8 cellular contexts compared by ENCODE assay signal in the genomic region with DNA sequence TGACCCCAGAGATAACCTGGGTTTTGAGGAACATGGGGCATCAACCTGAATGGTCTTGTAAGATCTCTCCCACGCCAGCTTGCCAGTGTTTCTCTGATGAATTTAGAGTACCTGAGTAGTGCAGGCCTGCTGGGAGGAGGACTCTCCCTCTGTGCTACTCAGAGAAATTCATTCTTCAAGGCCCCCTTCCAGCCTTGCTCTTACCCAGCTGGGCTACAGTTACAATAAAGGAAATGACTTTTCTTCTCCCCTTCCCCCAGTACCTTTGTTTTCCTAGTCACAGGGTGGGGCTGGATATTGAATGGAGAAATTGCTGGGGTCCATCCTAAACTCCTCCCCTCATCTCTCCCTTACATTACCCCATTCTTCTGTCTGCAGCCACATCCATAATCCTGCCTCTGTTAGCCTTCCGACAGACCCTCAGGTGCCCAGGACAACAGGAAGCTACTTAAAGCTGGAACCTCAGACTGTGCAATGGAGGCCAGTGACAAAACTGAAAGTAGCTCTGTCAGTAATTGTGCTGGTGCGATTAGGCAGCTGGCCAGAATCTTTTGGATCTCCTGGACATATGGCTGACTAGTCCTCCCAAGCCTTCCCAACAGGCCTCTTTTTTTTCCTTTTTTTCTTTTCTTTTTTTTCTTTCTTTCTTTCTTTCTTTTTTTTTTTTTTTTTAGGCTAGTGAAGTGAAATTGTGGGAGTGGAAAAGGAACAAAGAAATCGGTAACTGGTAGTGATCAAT. TPM values are rescaled to one million over a fixed set of nuclear protein-coding genes. Genes with fewer than 3 reads are reported as not detected.
DNase-seq lines count a peak whose midpoint lies in the region; ATAC-seq lines count a peak whose summit lies in the region.

No MANE protein-coding gene starts in this region.

- peaks cover 14% of the 10 kb centered on the region for H3K36me3 Mint-ChIP-seq in effector memory CD8-positive, alpha-beta T cell (ENCODE audit: insufficient read depth)
- H3K36me3 Mint-ChIP-seq in natural killer cell treated with Interleukin-12 subunit alpha and Interleukin-12 subunit beta and Interleukin-15 and Interleukin-18, amount 100 ng/mL, for 72 hours = peaks cover 32% of the 10 kb centered on the region

- no peaks in the 10 kb centered on the region for H3K27me3 Mint-ChIP-seq in effector memory CD8-positive, alpha-beta T cell
- H3K27me3 Mint-ChIP-seq in natural killer cell treated with Interleukin-12 subunit alpha and Interleukin-12 subunit beta and Interleukin-15 and Interleukin-18, amount 100 ng/mL, for 72 hours = no peaks in the 10 kb centered on the region

- H3K27ac Mint-ChIP-seq in effector memory CD8-positive, alpha-beta T cell = peak overlapping the region; percentile 89 to 92
- peak overlapping the region; percentile 98 to 100 for H3K27ac Mint-ChIP-seq in natural killer cell treated with Interleukin-12 subunit alpha and Interleukin-12 subunit beta and Interleukin-15 and Interleukin-18, amount 100 ng/mL, for 72 hours

- H3K4me1 Mint-ChIP-seq in effector memory CD8-positive, alpha-beta T cell (ENCODE audit: low read depth in 2 of 2) = peaks cover 15 to 24% of the 10 kb centered on the region in 2 donors
- peaks cover 77 to 83% of the 10 kb centered on the region in 2 donors for H3K4me1 Mint-ChIP-seq in natural killer cell treated with Interleukin-12 subunit alpha and Interleukin-12 subunit beta and Interleukin-15 and Interleukin-18, amount 100 ng/mL, for 72 hours (ENCODE audit: low read depth in 2 of 2)

- peak overlapping the region in 1 of 2 donors; percentile 64 for H3K4me3 Mint-ChIP-seq in effector memory CD8-positive, alpha-beta T cell
- peak overlapping the region; percentile 83 for H3K4me3 Mint-ChIP-seq in natural killer cell treated with Interleukin-12 subunit alpha and Interleukin-12 subunit beta and Interleukin-15 and Interleukin-18, amount 100 ng/mL, for 72 hours

- no peaks in the 10 kb centered on the region for H3K9me3 Mint-ChIP-seq in effector memory CD8-positive, alpha-beta T cell
- H3K9me3 Mint-ChIP-seq in natural killer cell treated with Interleukin-12 subunit alpha and Interleukin-12 subunit beta and Interleukin-15 and Interleukin-18, amount 100 ng/mL, for 72 hours = no peaks in the 10 kb centered on the region

- peak; percentile 83 for DNase-seq in DMS 273 (lab: John Stamatoyannopoulos, UW; ENCODE audit: unreplicated experiment)
- peak; percentile 89 for DNase-seq in NCI-H69 (lab: John Stamatoyannopoulos, UW)
- DNase-seq in effector memory CD8-positive, alpha-beta T cell = no peak
- DNase-seq in natural killer cell treated with Interleukin-12 subunit alpha and Interleukin-12 subunit beta and Interleukin-15 and Interleukin-18, amount 100 ng/mL, for 72 hours (ENCODE audit: low spot score) = no peak
- DNase-seq in NCI-H510A treated with DMSO at 0.1 percent for 48 hours (lab: John Stamatoyannopoulos, UW) = no peak
- DNase-seq in stimulated activated CD4-positive, alpha-beta T cell treated with anti-CD3 and anti-CD28 coated beads, Interleukin-1b, Interleukin-23, amount 100 ng/mL, for 48 hours = no peak
- DNase-seq in DMS79 treated with DMSO at 0.1 percent for 48 hours (lab: John Stamatoyannopoulos, UW) = no peak
- no peak for DNase-seq in NCI-H1417 treated with DMSO at 0.1 percent for 48 hours (lab: John Stamatoyannopoulos, UW)

- ATAC-seq in effector memory CD8-positive, alpha-beta T cell (replicated peaks) = no peak
- ATAC-seq in natural killer cell treated with Interleukin-12 subunit alpha and Interleukin-12 subunit beta and Interleukin-15 and Interleukin-18, amount 100 ng/mL, for 72 hours = peak; percentile 49 to 55

RNA-seq across cellular contexts. Expression of gene LIMK2, which starts 17.5 kb away (rescaled TPM):
- 100 to 1,000 TPM; 390 to 657 TPM for total RNA-seq in natural killer cell treated with Interleukin-12 subunit alpha and Interleukin-12 subunit beta and Interleukin-15 and Interleukin-18, amount 100 ng/mL, for 72 hours

Comparison
In these comparisons a context has a peak if more than half of its experiments do, and no peak if none do; other contexts are left out.
1. DNase-seq: peak in DMS 273 (single experiment) and NCI-H69 (single experiment); none in effector memory CD8-positive, alpha-beta T cell (0 of 3), natural killer cell treated with Interleukin-12 subunit alpha and Interleukin-12 subunit beta and Interleukin-15 and Interleukin-18, amount 100 ng/mL, for 72 hours (single experiment), NCI-H510A treated with DMSO at 0.1 percent for 48 hours (single experiment), stimulated activated CD4-positive, alpha-beta T cell treated with anti-CD3 and anti-CD28 coated beads, Interleukin-1b, Interleukin-23, amount 100 ng/mL, for 48 hours (single experiment), DMS79 treated with DMSO at 0.1 percent for 48 hours (single experiment) and NCI-H1417 treated with DMSO at 0.1 percent for 48 hours (single experiment).